27 cellular contexts compared by ENCODE assay signal in genomic region chr20:22866757-22867425, GRCh38.
DNase-seq lines count a peak whose midpoint lies in the region; ATAC-seq, FAIRE-seq and TF ChIP-seq lines count a peak whose summit lies in the region.
"Had no signal": no experiment of that assay in that cellular context is flagged by ENCODE, and none has a peak within 500 bp of the region (broad histone marks: within the 10 kb centered on the region; RNA-seq: fewer than 3 reads in every experiment).

No MANE protein-coding gene starts in this region.

- no peak for TF ChIP-seq CTCF in A549 (IDR thresholded peaks at IDR 0.05)
- no peak for TF ChIP-seq CTCF in endothelial cell of umbilical vein (IDR thresholded peaks at IDR 0.05; ENCODE audit: extremely low read depth in 1 of 2, insufficient read depth in 1 of 2, low read depth in 1 of 2, low read length in 2 of 2)
- TF ChIP-seq CTCF in PC-9 (conservative IDR thresholded peaks at IDR 0.05), result no peak
- no peak for TF ChIP-seq CTCF in psoas muscle (IDR thresholded peaks at IDR 0.05)

- intact Hi-C loops in endothelial cell of umbilical vein (cut with micrococcal nuclease), result loop anchor here (5.0 kb wide), 1 partner anchor 130 kb away; no protein-coding TSS in a partner anchor
- intact Hi-C loops in PC-9 (cut with micrococcal nuclease; ENCODE audit: unreplicated experiment), result no loop called here
- intact Hi-C loops in psoas muscle (cut with DNase I), result loop anchor here in 1 of 2 donors (10.0 kb wide), 1 partner anchor 62 kb away; no protein-coding TSS in a partner anchor

- peak overlapping the region; percentile 27 for H3K9ac ChIP-seq in endothelial cell of umbilical vein (replicated peaks; ENCODE audit: extremely low read depth, insufficient read depth, low read length)

- H3K9me3 ChIP-seq in A549, result peaks cover 18% of the 10 kb centered on the region
- no peaks in the 10 kb centered on the region for H3K9me3 ChIP-seq in endothelial cell of umbilical vein (replicated peaks; ENCODE audit: control insufficient read depth, insufficient read depth, low read length)
- no peaks in the 10 kb centered on the region for H3K9me3 ChIP-seq in mesodermal cell (ENCODE audit: control insufficient read depth, low read length)
- no peaks in the 10 kb centered on the region for H3K9me3 ChIP-seq in PC-9 (ENCODE audit: insufficient read depth, low read depth)
- H3K9me3 ChIP-seq in psoas muscle, result no peaks in the 10 kb centered on the region
- H3K9me3 ChIP-seq: transverse colon had no signal

- H3K79me2 ChIP-seq in endothelial cell of umbilical vein (ENCODE audit: control insufficient read depth, insufficient read depth, low read length), result no peaks in the 10 kb centered on the region
- no peaks in the 10 kb centered on the region for H3K79me2 ChIP-seq in PC-9 (ENCODE audit: low read depth)

- TF ChIP-seq POLR2A in A549 (IDR thresholded peaks at IDR 0.05; ENCODE audit: low read length) (no peak), endothelial cell of umbilical vein (IDR thresholded peaks at IDR 0.05; ENCODE audit: low read depth, low read length) (no peak)

- CTCF ChIA-PET in A549 (lab: Yijun Ruan, JAX) (interaction anchor here (0.8 to 2.3 kb wide), 5 partner anchors 15 to 184 kb away, joined by 3 to 10 read pairs (median 4); no protein-coding TSS in a partner anchor), endothelial cell of umbilical vein (lab: Charles Lee) (interaction anchor here (0.9 to 2.1 kb wide), 6 partner anchors 15 to 474 kb away, joined by 3 to 13 read pairs (median 5); no protein-coding TSS in a partner anchor), PC-9 (lab: Charles Lee) (interaction anchor here (0.6 kb wide), 1 partner anchor 100 kb away, joined by 3 read pairs; no protein-coding TSS in a partner anchor)

- FAIRE-seq in A549 (lab: Jason Lieb, UNC), result peak; percentile 73
- peak; percentile 49 for FAIRE-seq in endothelial cell of umbilical vein (lab: Jason Lieb, UNC)
- FAIRE-seq: K562 had no signal

- POLR2A ChIA-PET in A549 (lab: Yijun Ruan, JAX), result interaction anchor here (1.3 kb wide), 1 partner anchor 91 kb away, joined by 5 read pairs; no protein-coding TSS in a partner anchor
- POLR2A ChIA-PET in endothelial cell of umbilical vein (lab: Charles Lee), result no interaction called here
- POLR2A ChIA-PET in PC-9 (lab: Charles Lee; ENCODE audit: unreplicated experiment), result no interaction called here

- H4K20me1 ChIP-seq in endothelial cell of umbilical vein (replicated peaks; ENCODE audit: control insufficient read depth, extremely low read depth, insufficient read depth, low read length) (no peaks in the 10 kb centered on the region), PC-9 (ENCODE audit: insufficient read depth) (no peaks in the 10 kb centered on the region)

- ATAC-seq in A549, result peak; percentile 70 to 73; a peak in 4 of 6 replicates
- ATAC-seq in psoas muscle, result no peak
- no peak for ATAC-seq in GM18520 (IDR thresholded peaks at IDR 0.05; ENCODE audit: unreplicated experiment)
- ATAC-seq: activated CD4-positive, alpha-beta T cell treated with anti-CD3 and anti-CD28 coated beads for 36 hours; HCT116; K562; left lobe of liver; natural killer cell treated with Interleukin-12 subunit alpha and Interleukin-12 subunit beta and Interleukin-15 and Interleukin-18, amount 100 ng/mL, for 72 hours; SK-N-SH treated with all-trans-retinoic acid at 6 μM for 48 hours had no signal

- peak overlapping the region; percentile 51 for H3K4me2 ChIP-seq in A549
- H3K4me2 ChIP-seq in endothelial cell of umbilical vein (ENCODE audit: insufficient read depth, low read length), result peak overlapping the region; percentile 64
- no peak overlapping the region for H3K4me2 ChIP-seq in PC-9

- H3K27me3 ChIP-seq in endothelial cell of umbilical vein (ENCODE audit: control insufficient read depth in 2 of 2, insufficient read depth in 2 of 2, low read length in 2 of 2) (no peaks in the 10 kb centered on the region), PC-9 (ENCODE audit: insufficient read depth, low read depth) (no peaks in the 10 kb centered on the region), psoas muscle (ENCODE audit: insufficient read depth in 3 of 3, low read length in 2 of 3) (peaks cover 0 to 4% (median 0%) of the 10 kb centered on the region in 3 donors)
- H3K27me3 ChIP-seq: transverse colon had no signal

- H2AFZ ChIP-seq in endothelial cell of umbilical vein (ENCODE audit: low read depth, low read length) (peak overlapping the region; percentile 92), PC-9 (no peak overlapping the region)

- peak in 1 of 2 experiments; percentile 38; a peak in 1 of 5 replicates for TF ChIP-seq EP300 in A549 (IDR thresholded peaks at IDR 0.05)

- H3K9me1 ChIP-seq in endothelial cell of umbilical vein (replicated peaks; ENCODE audit: control insufficient read depth, extremely low read depth, insufficient read depth, low read length), result no peaks in the 10 kb centered on the region

- H3F3A ChIP-seq in PC-9 (ENCODE audit: insufficient read depth, low read depth), result no peaks in the 10 kb centered on the region

- BruUV-seq in endothelial cell of umbilical vein (replicated peaks; lab: Mats Ljungman, UMichigan) (no TSS peak), PC-9 (replicated peaks; lab: Mats Ljungman, UMichigan) (no TSS peak)

- dilution Hi-C loops in endothelial cell of umbilical vein (cut with MboI; ENCODE audit: extremely low pct_ligation_motif_present, low sequenced_read_pairs), result no loop called here

- H3K36me3 ChIP-seq in endothelial cell of umbilical vein (ENCODE audit: control insufficient read depth in 2 of 2, extremely low read depth in 1 of 2, insufficient read depth in 2 of 2, low read length in 2 of 2), result no peaks in the 10 kb centered on the region
- H3K36me3 ChIP-seq in mesodermal cell (ENCODE audit: control insufficient read depth, insufficient read depth, low read length), result no peaks in the 10 kb centered on the region
- no peaks in the 10 kb centered on the region for H3K36me3 ChIP-seq in PC-9 (ENCODE audit: low read depth)
- H3K36me3 ChIP-seq in psoas muscle (ENCODE audit: insufficient read depth in 1 of 2, low read depth in 1 of 2), result no peaks in the 10 kb centered on the region
- H3K36me3 ChIP-seq: transverse colon had no signal

- H3K9me2 ChIP-seq in PC-9 (ENCODE audit: insufficient read depth), result no peaks in the 10 kb centered on the region

- H3K27ac ChIP-seq in A549 (peak overlapping the region; percentile 57 to 67), endothelial cell of umbilical vein (ENCODE audit: insufficient read depth, low read depth, low read length) (peak overlapping the region; percentile 36), mesodermal cell (ENCODE audit: low read depth, low read length, severe bottlenecking) (peak overlapping the region; percentile 70), PC-9 (no peak overlapping the region), psoas muscle (no peak overlapping the region)
- H3K27ac ChIP-seq: epithelial cell of prostate, transverse colon had no signal

- no peak for TF ChIP-seq RAD21 in A549 (conservative IDR thresholded peaks at IDR 0.05 in 1 of 2, IDR thresholded peaks at IDR 0.05 in 1 of 2)

- H3K4me1 ChIP-seq in A549 (peaks cover 21% of the 10 kb centered on the region), endothelial cell of umbilical vein (ENCODE audit: control insufficient read depth, extremely low read depth, insufficient read depth, low read length) (peaks cover 24% of the 10 kb centered on the region), mesodermal cell (ENCODE audit: control insufficient read depth, insufficient read depth, low read length, poor library complexity, severe bottlenecking) (peaks cover 14% of the 10 kb centered on the region), PC-9 (replicated peaks; ENCODE audit: insufficient read depth) (no peaks in the 10 kb centered on the region), psoas muscle (no peaks in the 10 kb centered on the region)
- H3K4me1 ChIP-seq: transverse colon had no signal

- H3K4me3 ChIP-seq in A549 (no peak overlapping the region), endothelial cell of umbilical vein (replicated peaks in 1 of 3; ENCODE audit: insufficient read depth in 1 of 3, low read depth in 1 of 3, low read length in 3 of 3) (no peak overlapping the region), mesodermal cell (ENCODE audit: extremely low read depth, insufficient read depth, low read length, poor library complexity, severe bottlenecking) (no peak overlapping the region), PC-9 (no peak overlapping the region), psoas muscle (no peak overlapping the region)
- H3K4me3 ChIP-seq: K562, transverse colon had no signal

- DNase-seq in A549 (ENCODE audit: low read depth in 1 of 2, low spot score in 1 of 2) (peak; percentile 16 to 33), RPMI7951 (ENCODE audit: low read depth) (peak; percentile 56), endothelial cell of umbilical vein (ENCODE audit: low read depth, low spot score) (peak; percentile 48), PC-9 (no peak), T-helper 2 cell (no peak), psoas muscle (no peak)
- DNase-seq: activated CD4-positive, alpha-beta T cell treated with anti-CD3 and anti-CD28 coated beads for 36 hours; activated effector memory CD4-positive, alpha-beta T cell treated with Interleukin-2 at 50 U/mL for 16 hours; activated T-cell treated with anti-CD3 and anti-CD28 coated beads for 4 hours; foreskin melanocyte; GDM1; hippocampal formation; immature natural killer cell; midbrain; MM.1S; NCI-H1436; NCI-H2107; stimulated activated CD4-positive, alpha-beta T cell treated with anti-CD3 and anti-CD28 coated beads, Interleukin-2, amount 100 ng/mL, for 48 hours; transverse colon had no signal

- WGBS in A549 (ENCODE audit: missing lambda C conversion rate), result 34% methylated on average over 4 of the region's 4 CpGs
- WGBS in mesodermal cell (ENCODE audit: insufficient coverage in 2 of 2), 2 experiments, result 29 to 83% methylated on average over 1 of the region's 4 CpGs
- WGBS in psoas muscle, 3 donors, result 30 to 45% (median 43%) methylated on average over 4 of the region's 4 CpGs

TF ChIP-seq in A549, 52 proteins besides CTCF, POLR2A, EP300 and RAD21:
- TF ChIP-seq ESRRA (IDR thresholded peaks at IDR 0.05; ENCODE audit: borderline replicate concordance, low read length), result no peak
- TF ChIP-seq HOXA7 (CRISPR knock-in tag; IDR thresholded peaks at IDR 0.05), result no peak
- TF ChIP-seq FOSL2 (IDR thresholded peaks at IDR 0.05), result peak; percentile 41
- no peak for TF ChIP-seq FOSL2 (CRISPR knock-in tag; IDR thresholded peaks at IDR 0.05)
- peak; percentile 71 for TF ChIP-seq MAFK (IDR thresholded peaks at IDR 0.05; ENCODE audit: partially characterized antibody)
- no peak for TF ChIP-seq FOSB (CRISPR knock-in tag; IDR thresholded peaks at IDR 0.05)
- TF ChIP-seq FOXS1 (CRISPR knock-in tag; IDR thresholded peaks at IDR 0.05), result no peak

TF ChIP-seq in endothelial cell of umbilical vein, 7 proteins besides CTCF, POLR2A, EP300 and RAD21:
- no peak for TF ChIP-seq JUN (IDR thresholded peaks at IDR 0.05; ENCODE audit: borderline replicate concordance, insufficient read depth, insufficient read length, low read depth)
- peak; percentile 70 for TF ChIP-seq FOS (IDR thresholded peaks at IDR 0.05; ENCODE audit: borderline replicate concordance, insufficient read depth, low read length)
TF ChIP-seq in endothelial cell of umbilical vein: peak in this region for 1.

Comparison
In these comparisons a context has a peak if more than half of its experiments do, and no peak if none do; other contexts are left out.
1. ATAC-seq: peak in A549 (2 of 2); none in psoas muscle (0 of 4) and GM18520 (single experiment).
2. DNase-seq: peak in A549 (2 of 2), RPMI7951 (single experiment) and endothelial cell of umbilical vein (single experiment); none in PC-9 (0 of 2), T-helper 2 cell (0 of 5) and psoas muscle (0 of 2).
3. H3K27ac ChIP-seq: peak in A549 (2 of 2), endothelial cell of umbilical vein (single experiment) and mesodermal cell (single experiment); none in PC-9 (single experiment) and psoas muscle (single experiment).